Comparison of ENCODE assay signal across 2 cellular contexts in the genomic region with DNA sequence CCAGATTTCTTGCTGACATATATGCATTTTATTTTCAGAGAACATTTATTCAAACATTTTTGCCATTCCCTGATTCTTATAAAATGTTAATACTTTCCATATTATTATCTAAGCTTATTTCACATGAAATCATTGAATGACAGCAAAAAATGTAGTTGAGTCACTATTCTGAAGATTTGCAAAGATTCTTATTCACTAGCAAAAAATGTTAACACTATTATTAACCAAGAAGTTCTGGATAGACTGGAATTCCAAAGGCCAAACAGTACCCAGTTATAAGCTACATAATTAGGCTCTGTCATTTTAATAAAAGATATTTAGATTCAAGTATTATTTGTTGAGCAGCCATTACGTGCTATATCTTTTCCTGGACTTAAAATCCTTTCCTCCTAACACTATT.
TF ChIP-seq lines count a peak whose summit lies in the region.

No MANE protein-coding gene starts in this region.

TF ChIP-seq in IMR-90, 13 proteins besides CTCF, POLR2A, EP300 and RAD21:
- TF ChIP-seq CEBPB (IDR thresholded peaks at IDR 0.05; ENCODE audit: low read depth, low read length): peak; percentile 20; the same call in 1 of the 2 replicates
- TF ChIP-seq FOS (IDR thresholded peaks at IDR 0.05; ENCODE audit: low read depth, low read length): 0 out of 2 replicates have a peak, but pooled peaks have one; percentile 30
- TF ChIP-seq MAZ (IDR thresholded peaks at IDR 0.05; ENCODE audit: borderline replicate concordance, low read depth, low read length): no peak
- TF ChIP-seq MAFK (IDR thresholded peaks at IDR 0.05; ENCODE audit: low read depth, low read length): peak; percentile 8; the same call in 1 of the 2 replicates

TF ChIP-seq in HEK293T, 16 proteins besides CTCF, POLR2A, EP300 and RAD21:
- TF ChIP-seq SP1 (IDR thresholded peaks at IDR 0.05): no peak
- no peak for TF ChIP-seq L3MBTL2 (conservative IDR thresholded peaks at IDR 0.05)
- no peak for TF ChIP-seq ELF4 (IDR thresholded peaks at IDR 0.05)
- no peak for TF ChIP-seq NFRKB (IDR thresholded peaks at IDR 0.05)
- TF ChIP-seq HDGF (IDR thresholded peaks at IDR 0.05; ENCODE audit: borderline replicate concordance): no peak
- TF ChIP-seq, protein P1, sequence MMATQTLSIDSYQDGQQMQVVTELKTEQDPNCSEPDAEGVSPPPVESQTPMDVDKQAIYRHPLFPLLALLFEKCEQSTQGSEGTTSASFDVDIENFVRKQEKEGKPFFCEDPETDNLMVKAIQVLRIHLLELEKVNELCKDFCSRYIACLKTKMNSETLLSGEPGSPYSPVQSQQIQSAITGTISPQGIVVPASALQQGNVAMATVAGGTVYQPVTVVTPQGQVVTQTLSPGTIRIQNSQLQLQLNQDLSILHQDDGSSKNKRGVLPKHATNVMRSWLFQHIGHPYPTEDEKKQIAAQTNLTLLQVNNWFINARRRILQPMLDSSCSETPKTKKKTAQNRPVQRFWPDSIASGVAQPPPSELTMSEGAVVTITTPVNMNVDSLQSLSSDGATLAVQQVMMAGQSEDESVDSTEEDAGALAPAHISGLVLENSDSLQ (IDR thresholded peaks at IDR 0.05): no peak
- no peak for TF ChIP-seq FOXA1 (IDR thresholded peaks at IDR 0.05)
- TF ChIP-seq CTBP1 (IDR thresholded peaks at IDR 0.05; ENCODE audit: borderline replicate concordance): no peak
- no peak for TF ChIP-seq FOXM1 (IDR thresholded peaks at IDR 0.05; ENCODE audit: borderline replicate concordance)
- TF ChIP-seq TARDBP (IDR thresholded peaks at IDR 0.05): no peak
- no peak for TF ChIP-seq FOXK2 (IDR thresholded peaks at IDR 0.05)
- no peak for TF ChIP-seq LEF1 (IDR thresholded peaks at IDR 0.05; ENCODE audit: borderline replicate concordance)
- TF ChIP-seq SUZ12 (IDR thresholded peaks at IDR 0.05): no peak
